Comparison of ENCODE assay signal across 27 cellular contexts in genomic region chr17:30232822-30233427, GRCh38. TPM values are rescaled to one million over a fixed set of nuclear protein-coding genes. Genes with fewer than 3 reads are reported as not detected.
"Had no signal": no experiment of that assay in that cellular context is flagged by ENCODE, and none has a peak within 500 bp of the region (broad histone marks: within the 10 kb centered on the region; RNA-seq: fewer than 3 reads in every experiment).

No MANE protein-coding gene starts in this region.

- FAIRE-seq: kidney had no signal

- DNase-seq: activated CD4-positive, alpha-beta T cell treated with anti-CD3 and anti-CD28 coated beads, Interleukin-2, amount 50 U/mL, for 1 hour; activated CD8-positive, alpha-beta T cell treated with anti-CD3 and anti-CD28 coated beads for 36 hours; activated naive CD4-positive, alpha-beta T cell; activated T-cell treated with anti-CD3 and anti-CD28 coated beads, Interleukin-2, amount 50 U/mL, for 4 hours; aorta; cerebellar nuclear complex; colonic mucosa; dorsolateral prefrontal cortex; effector memory CD8-positive, alpha-beta T cell; erythroblast; gastrocnemius medialis; glutamatergic neuron; hippocampal formation; kidney; left colon; natural killer cell; stimulated activated CD4-positive, alpha-beta T cell treated with anti-CD3 and anti-CD28 coated beads, Interleukin-15, amount 100 ng/mL, for 24 hours; stimulated activated CD4-positive, alpha-beta T cell treated with anti-CD3 and anti-CD28 coated beads, Interleukin-2, amount 100 ng/mL, for 24 hours; stimulated activated naive B cell treated with anti-CD40 and anti-IgM and Interleukin-4, amounts not matched to agents 10 μg/mL and 1 μg/mL and 100 μg/mL, for 72 hours; stomach; T-helper 2 cell; thyroid gland had no signal

- H3K4me3 ChIP-seq: body of pancreas, cardiac muscle cell, colonic mucosa, dorsolateral prefrontal cortex, gastrocnemius medialis, skin epidermis, stomach, thyroid gland had no signal

- H3K27ac ChIP-seq: body of pancreas, cardiac muscle cell, colonic mucosa, dorsolateral prefrontal cortex, gastrocnemius medialis, skin epidermis, stomach, thyroid gland had no signal

- H3K36me3 ChIP-seq: cardiac muscle cell, colonic mucosa, gastrocnemius medialis, stomach, thyroid gland had no signal

- H3K9me3 ChIP-seq: body of pancreas, colonic mucosa, gastrocnemius medialis, stomach, thyroid gland had no signal

- ATAC-seq: activated CD8-positive, alpha-beta T cell treated with anti-CD3 and anti-CD28 coated beads for 36 hours; activated T-cell treated with anti-CD3 and anti-CD28 coated beads, Interleukin-2, amount 50 U/mL, for 4 hours; activated T-helper 17 cell treated with anti-CD3 and anti-CD28 coated beads, Interleukin-2, amount 50 U/mL, for 72 hours; body of pancreas; effector memory CD8-positive, alpha-beta T cell; gastrocnemius medialis; left colon; natural killer cell; stimulated activated naive B cell treated with anti-CD40 and anti-IgM and Interleukin-4, amounts not matched to agents 10 μg/mL and 1 μg/mL and 100 μg/mL, for 72 hours; WTC11 had no signal

- H3K27me3 ChIP-seq: body of pancreas, thyroid gland had no signal

RNA-seq across cellular contexts. Expression of gene SLC6A4, which starts 2.6 kb away (rescaled TPM):
- total RNA-seq: activated CD8-positive, alpha-beta T cell treated with anti-CD3 and anti-CD28 coated beads for 36 hours; activated T-cell treated with anti-CD3 and anti-CD28 coated beads, Interleukin-2, amount 50 U/mL, for 4 hours; activated T-helper 17 cell treated with anti-CD3 and anti-CD28 coated beads, Interleukin-2, amount 50 U/mL, for 72 hours had no signal
- polyA plus RNA-seq: cardiac muscle cell had no signal
